In genomic region chr5:138438003-138438723, GRCh38 we compare ENCODE assay signal across 8 cellular contexts. TPM values are rescaled to one million over a fixed set of nuclear protein-coding genes. Genes with fewer than 3 reads are reported as not detected.
A peak's percentile ranks its signal among the peaks of the same experiment; 100 is the strongest.
DNase-seq lines count a peak whose midpoint lies in the region; ATAC-seq and TF ChIP-seq lines count a peak whose summit lies in the region.

No MANE protein-coding gene starts in this region.

- peaks cover 10% of the 10 kb centered on the region for H3K4me1 ChIP-seq in CD8-positive, alpha-beta memory T cell (ENCODE audit: insufficient read depth, low read length)
- H3K4me1 ChIP-seq in MM.1S (ENCODE audit: low read length) (peaks cover 4% of the 10 kb centered on the region; the same call in 1 of the 2 replicates), endocrine pancreas (ENCODE audit: control insufficient read depth, insufficient read depth, low read length) (no peaks in the 10 kb centered on the region)

- H3K9me3 Mint-ChIP-seq in CD8-positive, alpha-beta memory T cell, result no peaks in the 10 kb centered on the region

- DNase-seq in CD8-positive, alpha-beta memory T cell, result no peak
- DNase-seq in MM.1S (no peak), SHP77 treated with DMSO at 0.1 percent for 48 hours (lab: John Stamatoyannopoulos, UW) (no peak)

- H3K4me1 Mint-ChIP-seq in CD8-positive, alpha-beta memory T cell, result peaks cover 17 to 26% (median 17%) of the 10 kb centered on the region in 3 donors

- H3K27me3 Mint-ChIP-seq in CD8-positive, alpha-beta memory T cell, result peaks cover 0 to 2% of the 10 kb centered on the region in 2 donors

- no peak overlapping the region for H2AFZ ChIP-seq in MM.1S (ENCODE audit: low read length)
- peak overlapping the region; percentile 76 for H2AFZ ChIP-seq in neural cell (ENCODE audit: low read depth, low read length)

- H3K36me3 ChIP-seq in CD8-positive, alpha-beta memory T cell (ENCODE audit: insufficient read depth, low read length), result peaks cover 17% of the 10 kb centered on the region
- no peaks in the 10 kb centered on the region for H3K36me3 ChIP-seq in MM.1S (replicated peaks; ENCODE audit: insufficient read depth, low read length)
- H3K36me3 ChIP-seq in endocrine pancreas (ENCODE audit: control insufficient read depth, insufficient read depth, low read length), result no peaks in the 10 kb centered on the region
- no peaks in the 10 kb centered on the region for H3K36me3 ChIP-seq in neural cell (ENCODE audit: insufficient read depth, low read length)

- H3K4me3 ChIP-seq in CD8-positive, alpha-beta memory T cell (ENCODE audit: low read length), result peak overlapping the region; percentile 61
- H3K4me3 ChIP-seq in MM.1S (ENCODE audit: low read length) (peak overlapping the region; percentile 63), endocrine pancreas (ENCODE audit: control insufficient read depth, insufficient read depth, low read length) (peak overlapping the region; percentile 75), neural cell (ENCODE audit: low read length) (peak overlapping the region; percentile 71)

- H3F3A ChIP-seq in MM.1S (ENCODE audit: insufficient read depth, low read length), result peaks cover 10% of the 10 kb centered on the region; the same call in 1 of the 2 replicates
- H3F3A ChIP-seq in neural cell (ENCODE audit: insufficient read depth, low read length, poor library complexity, severe bottlenecking), result no peaks in the 10 kb centered on the region

- ATAC-seq in HG03045 (IDR thresholded peaks at IDR 0.05; ENCODE audit: unreplicated experiment), result no peak
- no peak for ATAC-seq in HG03439 (IDR thresholded peaks at IDR 0.05; ENCODE audit: unreplicated experiment)
- ATAC-seq in GM18517 (IDR thresholded peaks at IDR 0.05; ENCODE audit: unreplicated experiment), result no peak

- H3K9ac ChIP-seq in MM.1S (ENCODE audit: low read length) (peak overlapping the region; percentile 47; the same call in 1 of the 2 replicates), endocrine pancreas (ENCODE audit: control insufficient read depth, insufficient read depth, low read length) (peak overlapping the region; percentile 83), neural cell (ENCODE audit: low read length) (peak overlapping the region; percentile 91)

- TF ChIP-seq CTCF in MM.1S (IDR thresholded peaks at IDR 0.05; ENCODE audit: low read length), result no peak
- no peak for TF ChIP-seq CTCF in neural cell (IDR thresholded peaks at IDR 0.05; ENCODE audit: poor library complexity, severe bottlenecking)

- no peak for TF ChIP-seq EP300 in neural cell (conservative IDR thresholded peaks at IDR 0.05; ENCODE audit: poor library complexity, severe bottlenecking)

- H3K4me3 Mint-ChIP-seq in CD8-positive, alpha-beta memory T cell, result peak overlapping the region; percentile 75 to 86 (median 82)

- H3K4me2 ChIP-seq in MM.1S (ENCODE audit: low read depth, low read length), result peak overlapping the region; percentile 97
- peak overlapping the region; percentile 82 for H3K4me2 ChIP-seq in neural cell (ENCODE audit: low read length)

- H3K9me3 ChIP-seq in CD8-positive, alpha-beta memory T cell (ENCODE audit: low read length), result no peaks in the 10 kb centered on the region
- H3K9me3 ChIP-seq in MM.1S (replicated peaks; ENCODE audit: insufficient read depth, low read length) (no peaks in the 10 kb centered on the region), endocrine pancreas (ENCODE audit: control insufficient read depth, low read length) (no peaks in the 10 kb centered on the region), neural cell (ENCODE audit: low read length) (no peaks in the 10 kb centered on the region)

- H3K79me2 ChIP-seq in MM.1S (ENCODE audit: low read length), result no peaks in the 10 kb centered on the region
- H3K79me2 ChIP-seq in neural cell (replicated peaks; ENCODE audit: insufficient read depth, low read length), result peaks cover 20% of the 10 kb centered on the region

- H3K9me2 ChIP-seq in MM.1S (replicated peaks; ENCODE audit: insufficient read depth, low read length), result no peaks in the 10 kb centered on the region
- no peaks in the 10 kb centered on the region for H3K9me2 ChIP-seq in neural cell (ENCODE audit: insufficient read depth, low read length)

- POLR2A ChIA-PET in CD8-positive, alpha-beta memory T cell (lab: Charles Lee), result interaction anchor here (1.0 to 1.5 kb wide), 3 partner anchors 27 to 105 kb away, joined by 4 read pairs; partner anchors contain the start of genes EGR1, ETF1 and FAM53C

- CTCF ChIA-PET in CD8-positive, alpha-beta memory T cell (lab: Charles Lee), result interaction anchor here (0.7 to 3.4 kb wide), 5 partner anchors 11 to 86 kb away, joined by 3 to 20 read pairs (median 8); partner anchors contain the start of gene EGR1

- peaks cover 0 to 37% (median 5%) of the 10 kb centered on the region in 3 donors for H3K36me3 Mint-ChIP-seq in CD8-positive, alpha-beta memory T cell

- TF ChIP-seq RAD21 in neural cell (conservative IDR thresholded peaks at IDR 0.05), result no peak

- no peaks in the 10 kb centered on the region for H3K27me3 ChIP-seq in CD8-positive, alpha-beta memory T cell (ENCODE audit: insufficient read depth, low read length, poor library complexity, severe bottlenecking)
- H3K27me3 ChIP-seq in MM.1S (replicated peaks; ENCODE audit: insufficient read depth, low read length) (no peaks in the 10 kb centered on the region), endocrine pancreas (ENCODE audit: control insufficient read depth, insufficient read depth, low read length) (no peaks in the 10 kb centered on the region), neural cell (ENCODE audit: insufficient read depth, low read depth, low read length) (no peaks in the 10 kb centered on the region)

- no peak overlapping the region for H3K27ac ChIP-seq in CD8-positive, alpha-beta memory T cell (ENCODE audit: low read depth, low read length)
- no peak overlapping the region for H3K27ac ChIP-seq in MM.1S (ENCODE audit: low read length)
- H3K27ac ChIP-seq in neural cell (ENCODE audit: low read length), result peak overlapping the region; percentile 88

- H4K20me1 ChIP-seq in MM.1S (ENCODE audit: insufficient read depth, low read length), result no peaks in the 10 kb centered on the region
- no peaks in the 10 kb centered on the region for H4K20me1 ChIP-seq in neural cell (ENCODE audit: insufficient read depth)

- peak overlapping the region in 6 of 8 donors; percentile 50 to 90 (median 64) for H3K27ac Mint-ChIP-seq in CD8-positive, alpha-beta memory T cell

TF ChIP-seq in neural cell, 6 proteins besides CTCF, POLR2A, EP300 and RAD21:
- TF ChIP-seq SMC3 (conservative IDR thresholded peaks at IDR 0.05; ENCODE audit: poor library complexity), result no peak
- no peak for TF ChIP-seq TAF1 (IDR thresholded peaks at IDR 0.05; ENCODE audit: low read depth)
- no peak for TF ChIP-seq MXI1 (conservative IDR thresholded peaks at IDR 0.05; ENCODE audit: poor library complexity, severe bottlenecking)
- no peak for TF ChIP-seq POLR2AphosphoS5 (IDR thresholded peaks at IDR 0.05)
- TF ChIP-seq EZH2 (IDR thresholded peaks at IDR 0.05; ENCODE audit: borderline replicate concordance, insufficient read depth, low read length, poor library complexity, severe bottlenecking), result no peak
- TF ChIP-seq REST (IDR thresholded peaks at IDR 0.05; ENCODE audit: borderline replicate concordance), result no peak

RNA-seq across cellular contexts. Expression of gene REEP2, which starts 0.7 kb away (rescaled TPM):
- total RNA-seq in CD8-positive, alpha-beta memory T cell, result 1 to 10 TPM; 5.0 to 6.6 TPM
- 0.24 TPM for polyA plus RNA-seq in CD8-positive, alpha-beta memory T cell
- 146 and 177 TPM in 2 replicates for polyA plus RNA-seq in neural cell
- polyA minus RNA-seq in neural cell, result 97.0 and 110 TPM in 2 replicates

RNA-seq across cellular contexts. Expression of gene EGR1, which starts 27.1 kb away (rescaled TPM):
- 10 to 100 TPM; 11.8 to 12.2 TPM for total RNA-seq in CD8-positive, alpha-beta memory T cell
- polyA plus RNA-seq in CD8-positive, alpha-beta memory T cell, result 0.99 TPM
- 8.9 and 15.6 TPM in 2 replicates for polyA plus RNA-seq in neural cell
- polyA minus RNA-seq in neural cell, result 6.6 and 7.3 TPM in 2 replicates

Comparison
In these comparisons a context has a peak if more than half of its experiments do, and no peak if none do; other contexts are left out.
1. RNA of gene REEP2, which starts 0.7 kb away (polyA plus RNA-seq): 146 to 177 TPM in neural cell; 0.24 TPM in CD8-positive, alpha-beta memory T cell (single experiment); every median in the first group is over 100 times any median in the second.
2. Peak in every context shown above with its lines, with median percentiles within 50 percentile points of each other: H3K4me3 ChIP-seq and H3K9ac ChIP-seq.